In genomic region chr17:1108560-1108809, GRCh38 we compare ENCODE assay signal across 8 cellular contexts.
DNase-seq lines count a peak whose midpoint lies in the region; ATAC-seq and TF ChIP-seq lines count a peak whose summit lies in the region.

No MANE protein-coding gene starts in this region.

- H3K27me3 Mint-ChIP-seq in mesothelial cell of epicardium (ENCODE audit: low read depth) = no peaks in the 10 kb centered on the region

- no peak for ATAC-seq in HG03565 (IDR thresholded peaks at IDR 0.05; ENCODE audit: unreplicated experiment)
- ATAC-seq in HG02981 (IDR thresholded peaks at IDR 0.05; ENCODE audit: unreplicated experiment) = no peak

- H3K9ac ChIP-seq in ES-I3 (ENCODE audit: low read depth, low read length) = peak overlapping the region; percentile 79; the same call in 1 of the 2 replicates

- H3K9me3 Mint-ChIP-seq in mesothelial cell of epicardium = no peaks in the 10 kb centered on the region

- DNase-seq in M059J (ENCODE audit: low read depth) = peak; percentile 11
- DNase-seq in mesothelial cell of epicardium (ENCODE audit: low spot score in 2 of 2, unreplicated experiment in 2 of 2) = no peak
- DNase-seq in retina = no peak
- DNase-seq in occipital lobe (lab: John Stamatoyannopoulos, UW) = no peak

- peak overlapping the region; percentile 49 for H3K27ac ChIP-seq in cingulate gyrus (ENCODE audit: low read depth, low read length)

- no peaks in the 10 kb centered on the region for H3K9me3 ChIP-seq in ES-I3 (ENCODE audit: control insufficient read depth, insufficient read depth, low read length)

- peaks cover 35% of the 10 kb centered on the region for H3K4me1 Mint-ChIP-seq in mesothelial cell of epicardium

- no peaks in the 10 kb centered on the region for H3K36me3 Mint-ChIP-seq in mesothelial cell of epicardium

- TF ChIP-seq CTCF in mesothelial cell of epicardium (IDR thresholded peaks at IDR 0.05; ENCODE audit: unreplicated experiment) = no peak

- no peaks in the 10 kb centered on the region for H3K36me3 ChIP-seq in ES-I3 (ENCODE audit: insufficient read depth, low read length)

- peaks cover 29% of the 10 kb centered on the region; the same call in 1 of the 2 replicates for H3K4me1 ChIP-seq in ES-I3 (ENCODE audit: insufficient read depth, low read length)

- H3K4me3 Mint-ChIP-seq in mesothelial cell of epicardium = peak overlapping the region; percentile 64

- H3K27ac Mint-ChIP-seq in mesothelial cell of epicardium = no peak overlapping the region
